ENCODE assay signal across 23 cellular contexts in genomic region chr3:194983121-194983520, GRCh38.
"Had no signal": no experiment of that assay in that cellular context is flagged by ENCODE, and none has a peak within 500 bp of the region (broad histone marks: within the 10 kb centered on the region; RNA-seq: fewer than 3 reads in every experiment).

No MANE protein-coding gene starts in this region.

- H3K27me3 ChIP-seq: esophagus muscularis mucosa, foreskin keratinocyte, pancreas, stomach, tibial artery had no signal

- H3K4me3 ChIP-seq: esophagus muscularis mucosa, lung, pancreas, smooth muscle cell, stomach, tibial artery had no signal

- FAIRE-seq: colon, endothelial cell of umbilical vein, pancreas had no signal

- H3K36me3 ChIP-seq: esophagus muscularis mucosa, pancreas, stomach, tibial artery had no signal

- H3K4me1 ChIP-seq: pancreas had no signal

- ATAC-seq: foreskin keratinocyte; left colon; natural killer cell; pancreas; sciatic nerve; stimulated activated effector memory CD8-positive, alpha-beta T cell treated with anti-CD3 and anti-CD28 coated beads, Interleukin-12 subunit alpha, Interleukin-12 subunit beta, amount 100 ng/mL, for 72 hours had no signal

- H3K9me3 ChIP-seq: pancreas, tibial artery had no signal

- H3K27ac ChIP-seq: esophagus muscularis mucosa, foreskin keratinocyte, pancreas, stomach, tibial artery had no signal

- DNase-seq: effector memory CD4-positive, alpha-beta T cell; foreskin keratinocyte; hypothalamus; immature natural killer cell; islet precursor cell; kidney glomerular epithelial cell; left colon; natural killer cell; occipital lobe; stimulated activated CD4-positive, alpha-beta T cell treated with anti-CD3 and anti-CD28 coated beads, Interleukin-12 subunit alpha, Interleukin-12 subunit beta, amount 100 ng/mL, for 4 hours; stimulated activated CD4-positive, alpha-beta T cell treated with anti-CD3 and anti-CD28 coated beads, Interleukin-1b, Interleukin-23, amount 100 ng/mL, for 48 hours; stimulated activated CD4-positive, alpha-beta T cell treated with anti-CD3 and anti-CD28 coated beads, Interleukin-4, amount 100 ng/mL, for 1 hour; stimulated activated naive CD4-positive, alpha-beta T cell treated with Interleukin-2 at 50 U/mL for 16 hours; stomach; tibial artery had no signal
